Comparison of ENCODE assay signal across 1 cellular context in genomic region chr20:46683939-46684750, GRCh38.
TF ChIP-seq lines count a peak whose summit lies in the region.

No MANE protein-coding gene starts in this region.

TF ChIP-seq in K562, 482 proteins besides CTCF, POLR2A, EP300 and RAD21 (continued from another document and continues in another):
- TF ChIP-seq, protein P1, sequence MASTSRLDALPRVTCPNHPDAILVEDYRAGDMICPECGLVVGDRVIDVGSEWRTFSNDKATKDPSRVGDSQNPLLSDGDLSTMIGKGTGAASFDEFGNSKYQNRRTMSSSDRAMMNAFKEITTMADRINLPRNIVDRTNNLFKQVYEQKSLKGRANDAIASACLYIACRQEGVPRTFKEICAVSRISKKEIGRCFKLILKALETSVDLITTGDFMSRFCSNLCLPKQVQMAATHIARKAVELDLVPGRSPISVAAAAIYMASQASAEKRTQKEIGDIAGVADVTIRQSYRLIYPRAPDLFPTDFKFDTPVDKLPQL (IDR thresholded peaks at IDR 0.05; ENCODE audit: extremely low read depth, insufficient read length), result peak; percentile 71
- TF ChIP-seq ZNF395 (CRISPR knock-in tag; IDR thresholded peaks at IDR 0.05), result peak; percentile 86
- no peak for TF ChIP-seq GMEB1 (CRISPR knock-in tag; IDR thresholded peaks at IDR 0.05)
- TF ChIP-seq ZC3H4 (CRISPR knock-in tag; IDR thresholded peaks at IDR 0.05; ENCODE audit: borderline replicate concordance), result 0 out of 2 replicates have a peak, but pooled peaks have one; percentile 20
- TF ChIP-seq MYNN (IDR thresholded peaks at IDR 0.05), result peak; percentile 34; the same call in 1 of the 2 replicates
- TF ChIP-seq MYNN (CRISPR knock-in tag; IDR thresholded peaks at IDR 0.05), result no peak
- peak in 1 of 2 experiments; percentile 67; a peak in 2 of 4 replicates for TF ChIP-seq NONO (IDR thresholded peaks at IDR 0.05; ENCODE audit: low read depth in 2 of 2, low read length in 1 of 2)
- TF ChIP-seq BRD9 (IDR thresholded peaks at IDR 0.05; ENCODE audit: low read depth, partially characterized antibody), result peak; percentile 24
- TF ChIP-seq RAD51 (IDR thresholded peaks at IDR 0.05; ENCODE audit: borderline replicate concordance, low read depth), result peak; percentile 95
- TF ChIP-seq NEUROD1 (IDR thresholded peaks at IDR 0.05; ENCODE audit: borderline replicate concordance, low read depth, low read length, partially characterized antibody), result peak; percentile 22
- peak; percentile 30 to 34; a peak in 1 of 4 replicates for TF ChIP-seq NRF1 (conservative IDR thresholded peaks at IDR 0.05 in 1 of 2, IDR thresholded peaks at IDR 0.05 in 1 of 2)
- TF ChIP-seq NFIC (IDR thresholded peaks at IDR 0.05), result 0 out of 2 replicates have a peak, but pooled peaks have one; percentile 3
- no peak for TF ChIP-seq STAG1 (CRISPR knock-in tag; IDR thresholded peaks at IDR 0.05; ENCODE audit: borderline replicate concordance)
- no peak for TF ChIP-seq FOS (IDR thresholded peaks at IDR 0.05; ENCODE audit: extremely low read depth, insufficient read length)
- TF ChIP-seq RBM25 (IDR thresholded peaks at IDR 0.05; ENCODE audit: low read depth, low read length, severe bottlenecking), result peak; percentile 91
- TF ChIP-seq SAP30 (IDR thresholded peaks at IDR 0.05; ENCODE audit: borderline replicate concordance, insufficient read depth, low read depth, low read length, poor library complexity, severe bottlenecking), result peak; percentile 91
- TF ChIP-seq VEZF1 (CRISPR knock-in tag; IDR thresholded peaks at IDR 0.05), result peak; percentile 60
- TF ChIP-seq HDAC2 (IDR thresholded peaks at IDR 0.05), result peak; percentile 73
- 0 out of 2 replicates have a peak, but pooled peaks have one; percentile 46 for TF ChIP-seq CBX1 (IDR thresholded peaks at IDR 0.05; ENCODE audit: low read depth)
- TF ChIP-seq RCOR1 (IDR thresholded peaks at IDR 0.05; ENCODE audit: borderline replicate concordance in 1 of 2, low read depth in 2 of 2, low read length in 2 of 2), result peak in 1 of 2 experiments; percentile 54; a peak in 1 of 4 replicates
- TF ChIP-seq ZFX (CRISPR knock-in tag; IDR thresholded peaks at IDR 0.05), result peak; percentile 35; the same call in 1 of the 2 replicates
- peak; percentile 75 to 95; a peak in 3 of 4 replicates for TF ChIP-seq SIN3A (IDR thresholded peaks at IDR 0.05; ENCODE audit: borderline replicate concordance in 2 of 2, control insufficient read depth in 1 of 2, low read depth in 2 of 2, low read length in 2 of 2)
- 0 out of 2 replicates have a peak, but pooled peaks have one; percentile 11 for TF ChIP-seq OTX1 (CRISPR knock-in tag; IDR thresholded peaks at IDR 0.05)
- no peak for TF ChIP-seq FOXA1 (IDR thresholded peaks at IDR 0.05; ENCODE audit: borderline replicate concordance)
- TF ChIP-seq NFRKB (IDR thresholded peaks at IDR 0.05; ENCODE audit: low read depth), result peak; percentile 77; the same call in 1 of the 2 replicates
- peak; percentile 87; the same call in 1 of the 2 replicates for TF ChIP-seq TOE1 (IDR thresholded peaks at IDR 0.05; ENCODE audit: borderline replicate concordance)
- no peak for TF ChIP-seq TOE1 (CRISPR knock-in tag; IDR thresholded peaks at IDR 0.05; ENCODE audit: borderline replicate concordance, low read depth)
- TF ChIP-seq TAF7 (tag; IDR thresholded peaks at IDR 0.05), result peak; percentile 56
- TF ChIP-seq PHB (CRISPR knock-in tag; IDR thresholded peaks at IDR 0.05), result no peak
- TF ChIP-seq ARID4B (CRISPR knock-in tag; IDR thresholded peaks at IDR 0.05), result peak; percentile 83
- TF ChIP-seq, protein P2, sequence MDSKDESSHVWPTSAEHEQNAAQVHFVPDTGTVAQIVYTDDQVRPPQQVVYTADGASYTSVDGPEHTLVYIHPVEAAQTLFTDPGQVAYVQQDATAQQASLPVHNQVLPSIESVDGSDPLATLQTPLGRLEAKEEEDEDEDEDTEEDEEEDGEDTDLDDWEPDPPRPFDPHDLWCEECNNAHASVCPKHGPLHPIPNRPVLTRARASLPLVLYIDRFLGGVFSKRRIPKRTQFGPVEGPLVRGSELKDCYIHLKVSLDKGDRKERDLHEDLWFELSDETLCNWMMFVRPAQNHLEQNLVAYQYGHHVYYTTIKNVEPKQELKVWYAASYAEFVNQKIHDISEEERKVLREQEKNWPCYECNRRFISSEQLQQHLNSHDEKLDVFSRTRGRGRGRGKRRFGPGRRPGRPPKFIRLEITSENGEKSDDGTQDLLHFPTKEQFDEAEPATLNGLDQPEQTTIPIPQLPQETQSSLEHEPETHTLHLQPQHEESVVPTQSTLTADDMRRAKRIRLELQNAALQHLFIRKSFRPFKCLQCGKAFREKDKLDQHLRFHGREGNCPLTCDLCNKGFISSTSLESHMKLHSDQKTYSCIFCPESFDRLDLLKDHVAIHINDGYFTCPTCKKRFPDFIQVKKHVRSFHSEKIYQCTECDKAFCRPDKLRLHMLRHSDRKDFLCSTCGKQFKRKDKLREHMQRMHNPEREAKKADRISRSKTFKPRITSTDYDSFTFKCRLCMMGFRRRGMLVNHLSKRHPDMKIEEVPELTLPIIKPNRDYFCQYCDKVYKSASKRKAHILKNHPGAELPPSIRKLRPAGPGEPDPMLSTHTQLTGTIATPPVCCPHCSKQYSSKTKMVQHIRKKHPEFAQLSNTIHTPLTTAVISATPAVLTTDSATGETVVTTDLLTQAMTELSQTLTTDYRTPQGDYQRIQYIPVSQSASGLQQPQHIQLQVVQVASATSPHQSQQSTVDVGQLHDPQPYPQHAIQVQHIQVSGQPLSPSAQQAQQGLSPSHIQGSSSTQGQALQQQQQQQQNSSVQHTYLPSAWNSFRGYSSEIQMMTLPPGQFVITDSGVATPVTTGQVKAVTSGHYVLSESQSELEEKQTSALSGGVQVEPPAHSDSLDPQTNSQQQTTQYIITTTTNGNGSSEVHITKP (IDR thresholded peaks at IDR 0.05; ENCODE audit: partially characterized antibody), result peak; percentile 75
- peak; percentile 74; the same call in 1 of the 2 replicates for TF ChIP-seq POLR2AphosphoS5 (IDR thresholded peaks at IDR 0.05; ENCODE audit: control insufficient read depth, insufficient read depth, low read depth, low read length)
- peak; percentile 98 for TF ChIP-seq CHD2 (IDR thresholded peaks at IDR 0.05; ENCODE audit: low read depth, low read length)
- TF ChIP-seq, protein P3, sequence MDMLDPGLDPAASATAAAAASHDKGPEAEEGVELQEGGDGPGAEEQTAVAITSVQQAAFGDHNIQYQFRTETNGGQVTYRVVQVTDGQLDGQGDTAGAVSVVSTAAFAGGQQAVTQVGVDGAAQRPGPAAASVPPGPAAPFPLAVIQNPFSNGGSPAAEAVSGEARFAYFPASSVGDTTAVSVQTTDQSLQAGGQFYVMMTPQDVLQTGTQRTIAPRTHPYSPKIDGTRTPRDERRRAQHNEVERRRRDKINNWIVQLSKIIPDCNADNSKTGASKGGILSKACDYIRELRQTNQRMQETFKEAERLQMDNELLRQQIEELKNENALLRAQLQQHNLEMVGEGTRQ (CRISPR knock-in tag; IDR thresholded peaks at IDR 0.05), result peak; percentile 94
- TF ChIP-seq CBFA2T2 (conservative IDR thresholded peaks at IDR 0.05), result peak; percentile 64
- peak; percentile 42; the same call in 1 of the 2 replicates for TF ChIP-seq ZNF324 (CRISPR knock-in tag; IDR thresholded peaks at IDR 0.05)
- TF ChIP-seq TRIM28 (IDR thresholded peaks at IDR 0.05), result peak; percentile 49
- peak; percentile 93 for TF ChIP-seq POLR2AphosphoS2 (IDR thresholded peaks at IDR 0.05; ENCODE audit: low read length)
- TF ChIP-seq YY1 (IDR thresholded peaks at IDR 0.05; ENCODE audit: borderline replicate concordance in 1 of 3, control insufficient read depth in 1 of 3, extremely low read depth in 1 of 3, insufficient read depth in 3 of 3, insufficient read length in 1 of 3, insufficient replicate concordance in 2 of 3, low read depth in 1 of 3, low read length in 2 of 3), result peak in 1 of 3 experiments; percentile 14
- TF ChIP-seq, protein P4, sequence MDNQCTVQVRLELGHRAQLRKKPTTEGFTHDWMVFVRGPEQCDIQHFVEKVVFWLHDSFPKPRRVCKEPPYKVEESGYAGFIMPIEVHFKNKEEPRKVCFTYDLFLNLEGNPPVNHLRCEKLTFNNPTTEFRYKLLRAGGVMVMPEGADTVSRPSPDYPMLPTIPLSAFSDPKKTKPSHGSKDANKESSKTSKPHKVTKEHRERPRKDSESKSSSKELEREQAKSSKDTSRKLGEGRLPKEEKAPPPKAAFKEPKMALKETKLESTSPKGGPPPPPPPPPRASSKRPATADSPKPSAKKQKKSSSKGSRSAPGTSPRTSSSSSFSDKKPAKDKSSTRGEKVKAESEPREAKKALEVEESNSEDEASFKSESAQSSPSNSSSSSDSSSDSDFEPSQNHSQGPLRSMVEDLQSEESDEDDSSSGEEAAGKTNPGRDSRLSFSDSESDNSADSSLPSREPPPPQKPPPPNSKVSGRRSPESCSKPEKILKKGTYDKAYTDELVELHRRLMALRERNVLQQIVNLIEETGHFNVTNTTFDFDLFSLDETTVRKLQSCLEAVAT (IDR thresholded peaks at IDR 0.05), result peak in 1 of 2 experiments; percentile 25; a peak in 1 of 4 replicates
